In the genomic region with DNA sequence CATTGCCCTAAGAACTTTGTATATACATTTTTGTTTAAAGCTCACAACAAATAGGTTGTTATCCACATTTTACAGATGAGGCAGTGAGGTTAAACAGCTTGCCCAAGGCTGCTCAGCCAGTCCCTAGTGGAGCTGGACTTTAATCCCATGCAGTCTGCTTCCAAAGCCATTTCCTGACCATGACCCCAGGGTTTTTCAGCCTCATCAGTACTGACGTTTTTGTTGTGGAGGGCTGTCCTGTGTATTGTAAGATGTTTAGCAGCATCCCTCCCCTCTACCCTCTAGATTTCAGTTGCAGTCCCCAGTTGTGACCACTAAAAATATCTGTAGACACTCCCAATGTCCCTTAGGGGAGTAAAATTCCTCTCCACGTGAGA, we compare ENCODE assay signal across 1 cellular context.
A peak's percentile ranks its signal among the peaks of the same experiment; 100 is the strongest.
TF ChIP-seq lines count a peak whose summit lies in the region.

No MANE protein-coding gene starts in this region.

TF ChIP-seq in HepG2, 621 proteins besides CTCF, POLR2A, EP300 and RAD21 (continued from another document and continues in another):
- TF ChIP-seq ZNF773 (CRISPR knock-in tag; IDR thresholded peaks at IDR 0.05; ENCODE audit: borderline replicate concordance) (no peak), ZNF644 (CRISPR knock-in tag; IDR thresholded peaks at IDR 0.05; ENCODE audit: low read depth) (peak; percentile 63; the same call in 1 of the 2 replicates), ZNF615 (CRISPR knock-in tag; IDR thresholded peaks at IDR 0.05; ENCODE audit: borderline replicate concordance) (no peak), ARID2 (CRISPR knock-in tag; IDR thresholded peaks at IDR 0.05; ENCODE audit: borderline replicate concordance) (no peak), HOXA3 (CRISPR knock-in tag; IDR thresholded peaks at IDR 0.05) (no peak), THRA (CRISPR knock-in tag; IDR thresholded peaks at IDR 0.05; ENCODE audit: borderline replicate concordance) (0 out of 2 replicates have a peak, but pooled peaks have one; percentile 16), KLF6 (CRISPR knock-in tag; IDR thresholded peaks at IDR 0.05) (no peak), ZNF549 (CRISPR knock-in tag; IDR thresholded peaks at IDR 0.05) (peak; percentile 98), ATF7-NPFF (CRISPR knock-in tag; IDR thresholded peaks at IDR 0.05; ENCODE audit: low read depth) (no peak), ZNF570 (CRISPR knock-in tag; IDR thresholded peaks at IDR 0.05; ENCODE audit: borderline replicate concordance) (no peak), YY1 (IDR thresholded peaks at IDR 0.05; ENCODE audit: insufficient read depth, insufficient replicate concordance, low read depth, low read length) (no peak), REL (CRISPR knock-in tag; conservative IDR thresholded peaks at IDR 0.05) (no peak), TAF1 (CRISPR knock-in tag; IDR thresholded peaks at IDR 0.05) (no peak), ZKSCAN8 (CRISPR knock-in tag; IDR thresholded peaks at IDR 0.05; ENCODE audit: borderline replicate concordance) (no peak), RORA (CRISPR knock-in tag; IDR thresholded peaks at IDR 0.05) (no peak), HDAC2 (CRISPR knock-in tag; IDR thresholded peaks at IDR 0.05) (no peak), ZNF878 (CRISPR knock-in tag; IDR thresholded peaks at IDR 0.05) (no peak), MYC (CRISPR knock-in tag; IDR thresholded peaks at IDR 0.05; ENCODE audit: borderline replicate concordance) (no peak), HNF4A (CRISPR knock-in tag; IDR thresholded peaks at IDR 0.05) (peak; percentile 83), ZFP36 (IDR thresholded peaks at IDR 0.05; ENCODE audit: borderline replicate concordance, low read depth, low read length, partially characterized antibody) (no peak), RXRA (CRISPR knock-in tag; IDR thresholded peaks at IDR 0.05) (no peak), NR2F6 (IDR thresholded peaks at IDR 0.05) (peak; percentile 76), NR2F6 (CRISPR knock-in tag; IDR thresholded peaks at IDR 0.05) (peak; percentile 77), ZNF460 (CRISPR knock-in tag; IDR thresholded peaks at IDR 0.05; ENCODE audit: borderline replicate concordance) (no peak), ZNF737 (CRISPR knock-in tag; IDR thresholded peaks at IDR 0.05; ENCODE audit: borderline replicate concordance) (no peak), ATF7 (IDR thresholded peaks at IDR 0.05) (no peak), ATF7 (CRISPR knock-in tag; IDR thresholded peaks at IDR 0.05) (no peak), HIC2 (CRISPR knock-in tag; IDR thresholded peaks at IDR 0.05; ENCODE audit: low read depth) (no peak), NFATC3 (CRISPR knock-in tag; IDR thresholded peaks at IDR 0.05) (no peak), ZXDC (CRISPR knock-in tag; IDR thresholded peaks at IDR 0.05) (no peak), ZNF891 (CRISPR knock-in tag; IDR thresholded peaks at IDR 0.05) (no peak), ZNF678 (CRISPR knock-in tag; IDR thresholded peaks at IDR 0.05) (no peak), ZNF746 (CRISPR knock-in tag; IDR thresholded peaks at IDR 0.05) (no peak), GPN1 (CRISPR knock-in tag; IDR thresholded peaks at IDR 0.05; ENCODE audit: borderline replicate concordance) (no peak), EEA1 (CRISPR knock-in tag; IDR thresholded peaks at IDR 0.05; ENCODE audit: borderline replicate concordance) (no peak), GZF1 (CRISPR knock-in tag; IDR thresholded peaks at IDR 0.05) (no peak), SIX1 (CRISPR knock-in tag; IDR thresholded peaks at IDR 0.05; ENCODE audit: borderline replicate concordance) (no peak), ISL2 (CRISPR knock-in tag; IDR thresholded peaks at IDR 0.05) (no peak), ZKSCAN1 (IDR thresholded peaks at IDR 0.05; ENCODE audit: low read length) (no peak), ZUFSP (CRISPR knock-in tag; IDR thresholded peaks at IDR 0.05; ENCODE audit: borderline replicate concordance) (no peak), ASH2L (IDR thresholded peaks at IDR 0.05; ENCODE audit: insufficient read length, low read depth, low read length) (no peak), ERF (CRISPR knock-in tag; IDR thresholded peaks at IDR 0.05) (no peak), SOX13 (IDR thresholded peaks at IDR 0.05) (no peak), SOX13 (CRISPR knock-in tag; conservative IDR thresholded peaks at IDR 0.05 in 1 of 2, IDR thresholded peaks at IDR 0.05 in 1 of 2) (peak in 1 of 2 experiments; percentile 37; a peak in 1 of 4 replicates), HOXA7 (CRISPR knock-in tag; IDR thresholded peaks at IDR 0.05) (no peak), MYPOP (CRISPR knock-in tag; IDR thresholded peaks at IDR 0.05) (no peak), ZNF383 (CRISPR knock-in tag; IDR thresholded peaks at IDR 0.05; ENCODE audit: borderline replicate concordance) (no peak), ZNF441 (CRISPR knock-in tag; IDR thresholded peaks at IDR 0.05; ENCODE audit: borderline replicate concordance) (no peak)
- TF ChIP-seq, protein P1, sequence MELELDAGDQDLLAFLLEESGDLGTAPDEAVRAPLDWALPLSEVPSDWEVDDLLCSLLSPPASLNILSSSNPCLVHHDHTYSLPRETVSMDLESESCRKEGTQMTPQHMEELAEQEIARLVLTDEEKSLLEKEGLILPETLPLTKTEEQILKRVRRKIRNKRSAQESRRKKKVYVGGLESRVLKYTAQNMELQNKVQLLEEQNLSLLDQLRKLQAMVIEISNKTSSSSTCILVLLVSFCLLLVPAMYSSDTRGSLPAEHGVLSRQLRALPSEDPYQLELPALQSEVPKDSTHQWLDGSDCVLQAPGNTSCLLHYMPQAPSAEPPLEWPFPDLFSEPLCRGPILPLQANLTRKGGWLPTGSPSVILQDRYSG (CRISPR knock-in tag; IDR thresholded peaks at IDR 0.05): no peak
- TF ChIP-seq, protein P2, sequence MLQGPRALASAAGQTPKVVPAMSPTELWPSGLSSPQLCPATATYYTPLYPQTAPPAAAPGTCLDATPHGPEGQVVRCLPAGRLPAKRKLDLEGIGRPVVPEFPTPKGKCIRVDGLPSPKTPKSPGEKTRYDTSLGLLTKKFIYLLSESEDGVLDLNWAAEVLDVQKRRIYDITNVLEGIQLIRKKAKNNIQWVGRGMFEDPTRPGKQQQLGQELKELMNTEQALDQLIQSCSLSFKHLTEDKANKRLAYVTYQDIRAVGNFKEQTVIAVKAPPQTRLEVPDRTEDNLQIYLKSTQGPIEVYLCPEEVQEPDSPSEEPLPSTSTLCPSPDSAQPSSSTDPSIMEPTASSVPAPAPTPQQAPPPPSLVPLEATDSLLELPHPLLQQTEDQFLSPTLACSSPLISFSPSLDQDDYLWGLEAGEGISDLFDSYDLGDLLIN (CRISPR knock-in tag; IDR thresholded peaks at IDR 0.05; ENCODE audit: borderline replicate concordance): no peak
- TF ChIP-seq, protein P3, sequence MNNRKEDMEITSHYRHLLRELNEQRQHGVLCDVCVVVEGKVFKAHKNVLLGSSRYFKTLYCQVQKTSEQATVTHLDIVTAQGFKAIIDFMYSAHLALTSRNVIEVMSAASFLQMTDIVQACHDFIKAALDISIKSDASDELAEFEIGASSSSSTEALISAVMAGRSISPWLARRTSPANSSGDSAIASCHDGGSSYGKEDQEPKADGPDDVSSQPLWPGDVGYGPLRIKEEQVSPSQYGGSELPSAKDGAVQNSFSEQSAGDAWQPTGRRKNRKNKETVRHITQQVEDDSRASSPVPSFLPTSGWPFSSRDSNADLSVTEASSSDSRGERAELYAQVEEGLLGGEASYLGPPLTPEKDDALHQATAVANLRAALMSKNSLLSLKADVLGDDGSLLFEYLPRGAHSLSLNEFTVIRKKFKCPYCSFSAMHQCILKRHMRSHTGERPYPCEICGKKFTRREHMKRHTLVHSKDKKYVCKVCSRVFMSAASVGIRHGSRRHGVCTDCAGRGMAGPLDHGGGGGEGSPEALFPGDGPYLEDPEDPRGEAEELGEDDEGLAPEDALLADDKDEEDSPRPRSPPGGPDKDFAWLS (CRISPR knock-in tag; IDR thresholded peaks at IDR 0.05; ENCODE audit: borderline replicate concordance): no peak
- TF ChIP-seq, protein P4, sequence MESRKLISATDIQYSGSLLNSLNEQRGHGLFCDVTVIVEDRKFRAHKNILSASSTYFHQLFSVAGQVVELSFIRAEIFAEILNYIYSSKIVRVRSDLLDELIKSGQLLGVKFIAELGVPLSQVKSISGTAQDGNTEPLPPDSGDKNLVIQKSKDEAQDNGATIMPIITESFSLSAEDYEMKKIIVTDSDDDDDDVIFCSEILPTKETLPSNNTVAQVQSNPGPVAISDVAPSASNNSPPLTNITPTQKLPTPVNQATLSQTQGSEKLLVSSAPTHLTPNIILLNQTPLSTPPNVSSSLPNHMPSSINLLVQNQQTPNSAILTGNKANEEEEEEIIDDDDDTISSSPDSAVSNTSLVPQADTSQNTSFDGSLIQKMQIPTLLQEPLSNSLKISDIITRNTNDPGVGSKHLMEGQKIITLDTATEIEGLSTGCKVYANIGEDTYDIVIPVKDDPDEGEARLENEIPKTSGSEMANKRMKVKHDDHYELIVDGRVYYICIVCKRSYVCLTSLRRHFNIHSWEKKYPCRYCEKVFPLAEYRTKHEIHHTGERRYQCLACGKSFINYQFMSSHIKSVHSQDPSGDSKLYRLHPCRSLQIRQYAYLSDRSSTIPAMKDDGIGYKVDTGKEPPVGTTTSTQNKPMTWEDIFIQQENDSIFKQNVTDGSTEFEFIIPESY (CRISPR knock-in tag; IDR thresholded peaks at IDR 0.05): no peak
- TF ChIP-seq, protein P5, sequence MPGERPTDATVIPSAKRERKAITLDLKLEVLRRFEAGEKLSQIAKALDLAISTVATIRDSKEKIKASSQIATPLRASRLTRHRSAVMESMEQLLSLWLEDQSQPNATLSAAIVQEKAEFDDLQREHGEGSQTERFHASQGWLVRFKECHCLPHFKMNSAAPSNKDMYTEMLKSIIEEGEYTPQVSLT (CRISPR knock-in tag; IDR thresholded peaks at IDR 0.05; ENCODE audit: borderline replicate concordance, low read depth): no peak
- TF ChIP-seq, protein P6, sequence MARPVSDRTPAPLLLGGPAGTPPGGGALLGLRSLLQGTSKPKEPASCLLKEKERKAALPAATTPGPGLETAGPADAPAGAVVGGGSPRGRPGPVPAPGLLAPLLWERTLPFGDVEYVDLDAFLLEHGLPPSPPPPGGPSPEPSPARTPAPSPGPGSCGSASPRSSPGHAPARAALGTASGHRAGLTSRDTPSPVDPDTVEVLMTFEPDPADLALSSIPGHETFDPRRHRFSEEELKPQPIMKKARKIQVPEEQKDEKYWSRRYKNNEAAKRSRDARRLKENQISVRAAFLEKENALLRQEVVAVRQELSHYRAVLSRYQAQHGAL (CRISPR knock-in tag; IDR thresholded peaks at IDR 0.05; ENCODE audit: not compliant biosample characterization): no peak
